In the genomic region with DNA sequence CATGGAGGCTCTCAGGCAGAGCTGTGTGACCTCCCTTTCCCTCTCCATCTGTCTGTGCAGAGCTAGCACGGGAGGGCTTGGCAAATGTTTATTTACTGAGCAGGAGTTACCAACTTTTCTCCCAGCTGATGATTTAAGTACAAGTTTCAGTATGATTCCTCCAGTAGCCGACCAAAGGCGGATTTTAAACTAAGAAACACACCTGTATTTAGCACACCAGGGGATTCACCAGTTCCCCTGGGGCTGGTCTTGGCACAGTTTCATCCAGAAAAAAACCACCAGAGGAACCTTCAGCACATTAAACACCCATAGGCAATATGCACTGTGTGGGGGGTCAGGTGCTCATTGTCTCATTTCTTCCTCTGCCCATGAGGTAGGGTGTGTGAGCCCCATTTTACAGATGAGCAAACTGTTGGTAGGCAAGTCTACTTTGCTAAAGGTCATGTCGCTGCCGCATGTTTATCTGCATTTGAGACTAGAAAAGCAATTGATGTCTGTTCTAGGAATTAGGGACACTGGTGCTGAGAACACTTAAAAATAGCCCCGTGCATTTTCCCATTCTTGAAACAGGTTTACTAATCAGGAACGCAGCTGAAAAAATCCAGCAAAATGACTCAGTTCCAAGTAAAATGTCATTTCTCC, we compare ENCODE assay signal across 8 cellular contexts.
DNase-seq lines count a peak whose midpoint lies in the region; ATAC-seq and TF ChIP-seq lines count a peak whose summit lies in the region.

No MANE protein-coding gene starts in this region.

- WGBS in gastroesophageal sphincter (ENCODE audit: low coverage in 1 of 2), 2 donors = 53 to 70% methylated on average over 5 to 6 of the region's 7 CpGs

- H3K4me1 Mint-ChIP-seq in memory B cell = peaks cover 22% of the 10 kb centered on the region

- no peak for TF ChIP-seq POLR2A in gastroesophageal sphincter (IDR thresholded peaks at IDR 0.05)

- no peaks in the 10 kb centered on the region for H3K4me1 ChIP-seq in gastroesophageal sphincter

- peaks cover 12% of the 10 kb centered on the region for H3K36me3 Mint-ChIP-seq in memory B cell

- no peak overlapping the region for H3K4me3 ChIP-seq in gastroesophageal sphincter

- no peak overlapping the region for H3K27ac Mint-ChIP-seq in memory B cell

- H3K27me3 Mint-ChIP-seq in memory B cell = peaks cover 14% of the 10 kb centered on the region

- peak; percentile 55 for ATAC-seq in GM18867 (IDR thresholded peaks at IDR 0.05; ENCODE audit: unreplicated experiment)
- peak; percentile 55 for ATAC-seq in HG02571 (IDR thresholded peaks at IDR 0.05; ENCODE audit: unreplicated experiment)
- peak; percentile 48 for ATAC-seq in memory B cell (ENCODE audit: low read depth)
- ATAC-seq in gastroesophageal sphincter = no peak

- H3K27me3 ChIP-seq in gastroesophageal sphincter = no peaks in the 10 kb centered on the region

- TF ChIP-seq CTCF in gastroesophageal sphincter (IDR thresholded peaks at IDR 0.05) = no peak

- TF ChIP-seq EP300 in gastroesophageal sphincter (IDR thresholded peaks at IDR 0.05) = no peak

- DNase-seq in NCI-H69 (lab: John Stamatoyannopoulos, UW) (peak; percentile 81), memory B cell (ENCODE audit: low spot score in 2 of 2) (no peak), hepatic stellate cell (ENCODE audit: low spot score) (no peak), GF-D8 (lab: John Stamatoyannopoulos, UW) (no peak), DMS79 treated with DMSO at 0.1 percent for 48 hours (lab: John Stamatoyannopoulos, UW) (no peak)

- H3K36me3 ChIP-seq in gastroesophageal sphincter = no peaks in the 10 kb centered on the region

- H3K27ac ChIP-seq in gastroesophageal sphincter = peak overlapping the region in 1 of 4 donors; percentile 24

- H3K9me3 Mint-ChIP-seq in memory B cell = peaks cover 16% of the 10 kb centered on the region

- peaks cover 0 to 6% (median 0%) of the 10 kb centered on the region in 3 donors for H3K9me3 ChIP-seq in gastroesophageal sphincter

- peak overlapping the region; percentile 53 for H3K4me3 Mint-ChIP-seq in memory B cell
